11 cellular contexts compared by ENCODE assay signal in the genomic region with DNA sequence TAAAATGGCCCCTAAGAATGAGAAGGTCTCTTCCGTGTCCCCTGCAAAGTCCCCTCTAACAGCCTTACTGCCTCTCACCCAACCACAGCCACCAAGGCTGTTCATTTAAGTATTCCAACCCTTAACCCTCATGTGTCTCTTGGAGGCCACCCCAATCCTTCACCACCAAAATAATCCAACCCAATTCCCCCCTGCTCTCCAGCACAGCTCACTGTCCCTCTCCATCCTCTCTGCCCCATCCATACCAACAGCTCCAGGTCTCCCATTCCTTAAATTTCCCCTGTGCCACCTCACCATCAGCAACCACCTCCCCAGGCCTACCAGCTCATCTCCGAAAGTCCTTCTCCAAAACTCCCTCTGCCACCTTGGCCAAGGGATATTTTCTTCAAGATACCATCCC. TPM values are rescaled to one million over a fixed set of nuclear protein-coding genes. Genes with fewer than 3 reads are reported as not detected.
DNase-seq lines count a peak whose midpoint lies in the region; ATAC-seq, FAIRE-seq and TF ChIP-seq lines count a peak whose summit lies in the region.
"Had no signal": no experiment of that assay in that cellular context is flagged by ENCODE, and none has a peak within 500 bp of the region (broad histone marks: within the 10 kb centered on the region; RNA-seq: fewer than 3 reads in every experiment).

No MANE protein-coding gene starts in this region.

- peaks cover 15% of the 10 kb centered on the region for H3K36me3 Mint-ChIP-seq in activated naive CD8-positive, alpha-beta T cell treated with anti-CD3 and anti-CD28 coated beads, Interleukin-2, amount 10 ng/mL, durations not matched to agents 7 days and 5 days

- TF ChIP-seq POLR2A in A549 (IDR thresholded peaks at IDR 0.05; ENCODE audit: low read length), result no peak

- intact Hi-C loops in lower lobe of right lung (cut with DNase I), result no loop called here
- intact Hi-C loops in pancreas (cut with DNase I), result no loop called here

- ATAC-seq in A549, result no peak
- no peak for ATAC-seq in activated naive CD8-positive, alpha-beta T cell treated with anti-CD3 and anti-CD28 coated beads, Interleukin-2, amount 10 ng/mL, durations not matched to agents 7 days and 5 days (ENCODE audit: low read depth)
- no peak for ATAC-seq in lower lobe of right lung
- no peak for ATAC-seq in pancreas
- ATAC-seq in HG03571 (IDR thresholded peaks at IDR 0.05; ENCODE audit: unreplicated experiment), result no peak
- no peak for ATAC-seq in HG02623 (IDR thresholded peaks at IDR 0.05; ENCODE audit: unreplicated experiment)

- POLR2A ChIA-PET in A549 (lab: Yijun Ruan, JAX), result no interaction called here
- POLR2A ChIA-PET in activated naive CD8-positive, alpha-beta T cell treated with anti-CD3 and anti-CD28 coated beads, Interleukin-2, amount 10 ng/mL, durations not matched to agents 7 days and 5 days (lab: Charles Lee), result interaction anchor here (1.0 kb wide), 1 partner anchor 211 kb away, joined by 3 read pairs; no protein-coding TSS in a partner anchor

- WGBS in A549 (ENCODE audit: missing lambda C conversion rate), result 97% methylated on average over 2 of the region's 2 CpGs
- WGBS in pancreas, 2 donors, result 95 to 98% methylated on average over 2 of the region's 2 CpGs

- CTCF ChIA-PET in A549 (lab: Yijun Ruan, JAX), result interaction anchor here (0.6 to 1.0 kb wide), 4 partner anchors 10 to 121 kb away, joined by 3 read pairs; no protein-coding TSS in a partner anchor

- H3K9me3 Mint-ChIP-seq in activated naive CD8-positive, alpha-beta T cell treated with anti-CD3 and anti-CD28 coated beads, Interleukin-2, amount 10 ng/mL, durations not matched to agents 7 days and 5 days, result no peaks in the 10 kb centered on the region

- no peaks in the 10 kb centered on the region for H3K27me3 Mint-ChIP-seq in activated naive CD8-positive, alpha-beta T cell treated with anti-CD3 and anti-CD28 coated beads, Interleukin-2, amount 10 ng/mL, durations not matched to agents 7 days and 5 days

- peak overlapping the region in 1 of 2 experiments; percentile 99; a peak in 3 of 6 replicates for H3K27ac ChIP-seq in A549
- H3K27ac ChIP-seq in lower lobe of right lung, result no peak overlapping the region
- H3K27ac ChIP-seq in pancreas, result no peak overlapping the region
- no peak overlapping the region for H3K27ac ChIP-seq in SJCRH30

- peak overlapping the region; percentile 93 for H3K4me2 ChIP-seq in A549

- peaks cover 33% of the 10 kb centered on the region for H3K4me1 Mint-ChIP-seq in activated naive CD8-positive, alpha-beta T cell treated with anti-CD3 and anti-CD28 coated beads, Interleukin-2, amount 10 ng/mL, durations not matched to agents 7 days and 5 days

- no peaks in the 10 kb centered on the region for H3K9me3 ChIP-seq in A549
- H3K9me3 ChIP-seq in lower lobe of right lung, result no peaks in the 10 kb centered on the region
- no peaks in the 10 kb centered on the region for H3K9me3 ChIP-seq in pancreas
- no peaks in the 10 kb centered on the region for H3K9me3 ChIP-seq in SJCRH30 (replicated peaks)

- no peak for TF ChIP-seq RAD21 in A549 (conservative IDR thresholded peaks at IDR 0.05 in 1 of 2, IDR thresholded peaks at IDR 0.05 in 1 of 2)

- no peak for TF ChIP-seq EP300 in A549 (IDR thresholded peaks at IDR 0.05)

- no peak for DNase-seq in A549 (ENCODE audit: low read depth in 1 of 2, low spot score in 1 of 2)
- no peak for DNase-seq in activated naive CD8-positive, alpha-beta T cell treated with anti-CD3 and anti-CD28 coated beads, Interleukin-2, amount 10 ng/mL, durations not matched to agents 7 days and 5 days
- no peak for DNase-seq in lower lobe of right lung
- DNase-seq in pancreas, result no peak
- no peak for DNase-seq in SJCRH30
- DNase-seq: cortex of kidney, HCEC 1CT, occipital lobe had no signal

- no peaks in the 10 kb centered on the region for H3K27me3 ChIP-seq in lower lobe of right lung (ENCODE audit: low read depth)
- no peaks in the 10 kb centered on the region for H3K27me3 ChIP-seq in pancreas
- H3K27me3 ChIP-seq in SJCRH30, result no peaks in the 10 kb centered on the region

- TF ChIP-seq CTCF in A549 (IDR thresholded peaks at IDR 0.05) (no peak), GM12875 (IDR thresholded peaks at IDR 0.05; ENCODE audit: borderline replicate concordance, insufficient read depth, low read depth, low read length) (no peak), lower lobe of right lung (IDR thresholded peaks at IDR 0.05) (no peak), pancreas (IDR thresholded peaks at IDR 0.05) (no peak)

- H3K4me1 ChIP-seq in A549 (peaks cover 23% of the 10 kb centered on the region; the same call in 2 of the 3 replicates), lower lobe of right lung (peaks cover 20% of the 10 kb centered on the region), pancreas (peaks cover 0 to 12% (median 0%) of the 10 kb centered on the region in 3 donors), SJCRH30 (peaks cover 2% of the 10 kb centered on the region; the same call in 1 of the 2 replicates)

- peak overlapping the region; percentile 52 for H3K27ac Mint-ChIP-seq in activated naive CD8-positive, alpha-beta T cell treated with anti-CD3 and anti-CD28 coated beads, Interleukin-2, amount 10 ng/mL, durations not matched to agents 7 days and 5 days

- FAIRE-seq in A549 (lab: Jason Lieb, UNC), result no peak
- no peak for FAIRE-seq in pancreas (lab: Jason Lieb, UNC)

- H3K4me3 ChIP-seq in A549 (no peak overlapping the region), GM12875 (ENCODE audit: low read depth, low read length) (peak overlapping the region; percentile 50), lower lobe of right lung (peak overlapping the region; percentile 86), pancreas (no peak overlapping the region), SJCRH30 (no peak overlapping the region)

- H3K36me3 ChIP-seq in lower lobe of right lung (no peaks in the 10 kb centered on the region), pancreas (no peaks in the 10 kb centered on the region), SJCRH30 (no peaks in the 10 kb centered on the region)

- peak overlapping the region; percentile 95 for H3K4me3 Mint-ChIP-seq in activated naive CD8-positive, alpha-beta T cell treated with anti-CD3 and anti-CD28 coated beads, Interleukin-2, amount 10 ng/mL, durations not matched to agents 7 days and 5 days

TF ChIP-seq in A549, 52 proteins besides CTCF, POLR2A, EP300 and RAD21:
- TF ChIP-seq NFE2L2 (conservative IDR thresholded peaks at IDR 0.05; ENCODE audit: low read length) (no peak), HDAC2 (IDR thresholded peaks at IDR 0.05) (no peak), ZSCAN20 (CRISPR knock-in tag; IDR thresholded peaks at IDR 0.05) (no peak), CHD4 (IDR thresholded peaks at IDR 0.05; ENCODE audit: borderline replicate concordance) (no peak), JUNB (IDR thresholded peaks at IDR 0.05) (no peak), MYC (IDR thresholded peaks at IDR 0.05; ENCODE audit: borderline replicate concordance, low read length) (no peak), FOSB (CRISPR knock-in tag; IDR thresholded peaks at IDR 0.05) (no peak), ESRRA (IDR thresholded peaks at IDR 0.05; ENCODE audit: borderline replicate concordance, low read length) (no peak), ZC3H11A (IDR thresholded peaks at IDR 0.05) (no peak), EHMT2 (IDR thresholded peaks at IDR 0.05; ENCODE audit: low read depth) (no peak), RARB (CRISPR knock-in tag; IDR thresholded peaks at IDR 0.05) (no peak), HEYL (CRISPR knock-in tag; IDR thresholded peaks at IDR 0.05) (no peak), PHF8 (IDR thresholded peaks at IDR 0.05; ENCODE audit: borderline replicate concordance, low read depth) (no peak), MAZ (IDR thresholded peaks at IDR 0.05; ENCODE audit: borderline replicate concordance, low read depth, low read length) (no peak), ZNF302 (CRISPR knock-in tag; IDR thresholded peaks at IDR 0.05) (no peak)
- TF ChIP-seq, protein P1, sequence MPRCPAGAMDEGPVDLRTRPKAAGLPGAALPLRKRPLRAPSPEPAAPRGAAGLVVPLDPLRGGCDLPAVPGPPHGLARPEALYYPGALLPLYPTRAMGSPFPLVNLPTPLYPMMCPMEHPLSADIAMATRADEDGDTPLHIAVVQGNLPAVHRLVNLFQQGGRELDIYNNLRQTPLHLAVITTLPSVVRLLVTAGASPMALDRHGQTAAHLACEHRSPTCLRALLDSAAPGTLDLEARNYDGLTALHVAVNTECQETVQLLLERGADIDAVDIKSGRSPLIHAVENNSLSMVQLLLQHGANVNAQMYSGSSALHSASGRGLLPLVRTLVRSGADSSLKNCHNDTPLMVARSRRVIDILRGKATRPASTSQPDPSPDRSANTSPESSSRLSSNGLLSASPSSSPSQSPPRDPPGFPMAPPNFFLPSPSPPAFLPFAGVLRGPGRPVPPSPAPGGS (IDR thresholded peaks at IDR 0.05), result no peak
- TF ChIP-seq, protein P2, sequence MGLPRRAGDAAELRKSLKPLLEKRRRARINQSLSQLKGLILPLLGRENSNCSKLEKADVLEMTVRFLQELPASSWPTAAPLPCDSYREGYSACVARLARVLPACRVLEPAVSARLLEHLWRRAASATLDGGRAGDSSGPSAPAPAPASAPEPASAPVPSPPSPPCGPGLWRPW (IDR thresholded peaks at IDR 0.05), result no peak
TF ChIP-seq in A549: peak in this region for 0.

RNA-seq across cellular contexts. Expression of a gene that starts 1.4 kb away (rescaled TPM):
- polyA plus RNA-seq in A549 (2011; rRNA removed) (15.3 and 21.7 TPM in 2 replicates), A549 (2017; fragmentation: RNase III; extraction: RNeasy Plus Mini Kit Qiagen cat#74134 plus additional on column Dnase treatment) (18.4 to 21.4 TPM (median 19.2 TPM) in 3 replicates), pancreas (1 to 10 TPM; 4.9 to 6.3 TPM)
- polyA plus RNA-seq in A549 (2012; cell fraction: cytosol; rRNA removed), result 10.2 and 15.8 TPM in 2 replicates
- polyA plus RNA-seq in A549 (2012; cell fraction: nucleus; rRNA removed), result 23.2 and 26.9 TPM in 2 replicates
- 38.2 and 41.1 TPM in 2 replicates for polyA minus RNA-seq in A549 (2011; rRNA and poly(A)+ RNA removed)
- 10 to 100 TPM; 27.3 to 31.0 TPM for total RNA-seq in activated naive CD8-positive, alpha-beta T cell treated with anti-CD3 and anti-CD28 coated beads, Interleukin-2, amount 10 ng/mL, durations not matched to agents 7 days and 5 days
- total RNA-seq in lower lobe of right lung (31.0 TPM), pancreas (10 to 100 TPM; 11.5 to 22.5 (median 14.5) TPM)
- 28.6 and 32.8 TPM in 2 replicates for total RNA-seq in SJCRH30 (2014; rRNA removed; shearing (Covaris generic))

RNA-seq across cellular contexts. Expression of a gene that starts 49.8 kb away (rescaled TPM):
- polyA plus RNA-seq in A549 (2011; rRNA removed) (0.85 and 0.97 TPM in 2 replicates), A549 (2017; fragmentation: RNase III; extraction: RNeasy Plus Mini Kit Qiagen cat#74134 plus additional on column Dnase treatment) (0.76 to 1.2 TPM (median 1.1 TPM) in 3 replicates), pancreas (10 to 100 TPM; 17.6 to 22.2 TPM)
- 0.39 and 0.53 TPM in 2 replicates for polyA plus RNA-seq in A549 (2012; cell fraction: cytosol; rRNA removed)
- polyA plus RNA-seq in A549 (2012; cell fraction: nucleus; rRNA removed), result 0.40 and 0.60 TPM in 2 replicates
- polyA minus RNA-seq in A549 (2011; rRNA and poly(A)+ RNA removed), result 0.87 and 1.8 TPM in 2 replicates
- 10 to 100 TPM; 23.6 to 32.8 TPM for total RNA-seq in activated naive CD8-positive, alpha-beta T cell treated with anti-CD3 and anti-CD28 coated beads, Interleukin-2, amount 10 ng/mL, durations not matched to agents 7 days and 5 days
- total RNA-seq in lower lobe of right lung (35.4 TPM), pancreas (10 to 100 TPM; 11.8 to 26.7 (median 15.1) TPM)
- total RNA-seq in SJCRH30 (2014; rRNA removed; shearing (Covaris generic)), result 5.3 and 5.4 TPM in 2 replicates

Comparison
In these comparisons a context has a peak if more than half of its experiments do, and no peak if none do; other contexts are left out.
1. H3K4me3 ChIP-seq: peak in GM12875 (single experiment) and lower lobe of right lung (single experiment); none in A549 (single experiment), pancreas (0 of 4) and SJCRH30 (single experiment).